In the genomic region with DNA sequence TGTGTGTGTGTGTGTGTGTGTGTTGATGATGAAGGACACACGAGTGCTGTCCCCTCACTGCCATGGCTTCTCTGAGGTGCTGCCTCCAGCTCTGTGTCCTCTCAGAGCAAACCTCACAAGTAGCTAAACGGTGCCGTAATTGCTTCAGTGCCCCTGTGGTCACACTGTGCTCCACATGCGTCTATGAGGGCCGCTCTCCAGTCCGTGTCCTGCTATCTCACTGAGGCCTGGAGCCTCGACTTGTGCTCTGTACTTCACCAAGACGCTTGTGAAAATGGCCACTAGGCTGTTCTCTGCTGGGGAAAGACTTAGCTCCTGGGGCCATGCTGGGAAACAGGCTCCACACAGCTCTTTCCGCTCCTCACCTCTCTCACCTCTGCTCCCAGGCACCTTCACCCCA, we compare ENCODE assay signal across 18 cellular contexts.
DNase-seq lines count a peak whose midpoint lies in the region; ATAC-seq, FAIRE-seq and TF ChIP-seq lines count a peak whose summit lies in the region.
"Had no signal": no experiment of that assay in that cellular context is flagged by ENCODE, and none has a peak within 500 bp of the region (broad histone marks: within the 10 kb centered on the region; RNA-seq: fewer than 3 reads in every experiment).

No MANE protein-coding gene starts in this region.

- H3K36me3 ChIP-seq in H1 (ENCODE audit: control insufficient read depth in 2 of 4, insufficient read depth in 4 of 4, low read length in 3 of 4), result no peaks in the 10 kb centered on the region
- no peaks in the 10 kb centered on the region for H3K36me3 ChIP-seq in neural progenitor cell
- H3K36me3 ChIP-seq in transverse colon, result no peaks in the 10 kb centered on the region
- H3K36me3 ChIP-seq in tibial artery, result no peaks in the 10 kb centered on the region

- no peak overlapping the region for H2BK15ac ChIP-seq in H1 (ENCODE audit: low read length)

- no peak overlapping the region for H4K5ac ChIP-seq in H1 (ENCODE audit: insufficient read length, low read depth, low read length)

- in situ Hi-C loops in transverse colon (cut with MboI; ENCODE audit: low pct_ligation_motif_present in 1 of 4, low pct_unique_long_range_greater_than_20kb in 1 of 4, low sequenced_read_pairs in 3 of 4), result loop anchor here in 2 of 4 donors (25.0 kb wide), 3 partner anchors 424 to 824 kb away; no protein-coding TSS in a partner anchor

- no peak overlapping the region for H2BK120ac ChIP-seq in H1 (replicated peaks; ENCODE audit: low read depth, low read length)

- H3K79me2 ChIP-seq in H1 (ENCODE audit: control insufficient read depth in 1 of 2, insufficient read depth in 2 of 2, low read length in 2 of 2), result no peaks in the 10 kb centered on the region
- H3K79me2 ChIP-seq in neural progenitor cell (ENCODE audit: low read depth), result no peaks in the 10 kb centered on the region

- no peak overlapping the region for H3K4me2 ChIP-seq in H1 (ENCODE audit: insufficient read depth in 1 of 2, low read depth in 2 of 2, low read length in 2 of 2)
- H3K4me2 ChIP-seq in neural progenitor cell, result no peak overlapping the region

- TF ChIP-seq EP300 in H1 (IDR thresholded peaks at IDR 0.05; ENCODE audit: borderline replicate concordance in 1 of 2, low read depth in 2 of 2, low read length in 2 of 2) (no peak), transverse colon (IDR thresholded peaks at IDR 0.05; ENCODE audit: low read depth) (no peak)

- H4K20me1 ChIP-seq in H1 (replicated peaks in 1 of 2; ENCODE audit: control insufficient read depth in 1 of 2, insufficient read depth in 2 of 2, low read length in 2 of 2) (no peaks in the 10 kb centered on the region), neural progenitor cell (ENCODE audit: low read depth) (no peaks in the 10 kb centered on the region)

- no peak overlapping the region for H2AK5ac ChIP-seq in H1 (ENCODE audit: low read depth, low read length)

- no peak overlapping the region for H3K23ac ChIP-seq in H1 (ENCODE audit: insufficient read length)

- peaks cover 0 to 5% (median 4%) of the 10 kb centered on the region in 4 experiments; a peak in 5 of 7 replicates for H3K4me1 ChIP-seq in H1 (replicated peaks in 1 of 4; ENCODE audit: control insufficient read depth in 3 of 4, insufficient read depth in 4 of 4, low read length in 3 of 4)
- H3K4me1 ChIP-seq in neural progenitor cell, result peaks cover 4% of the 10 kb centered on the region
- H3K4me1 ChIP-seq in transverse colon, result peaks cover 9 to 54% (median 33%) of the 10 kb centered on the region in 4 donors
- peaks cover 0 to 14% (median 11%) of the 10 kb centered on the region in 4 donors for H3K4me1 ChIP-seq in tibial artery

- peak overlapping the region; percentile 62; the same call in 1 of the 2 replicates for H2BK12ac ChIP-seq in H1 (ENCODE audit: low read depth, low read length)

- no peak overlapping the region for H3K4me3 Mint-ChIP-seq in activated B cell treated with CpG ODN at 0.5 μM for 24 hours
- H3K4me3 Mint-ChIP-seq in neural progenitor cell, result no peak overlapping the region

- no peak overlapping the region for H3K18ac ChIP-seq in H1 (ENCODE audit: extremely low read depth, low read length)

- POLR2A ChIA-PET in activated B cell treated with CpG ODN at 0.5 μM for 24 hours (lab: Charles Lee), result interaction anchor here (0.7 to 0.8 kb wide), 3 partner anchors 10 to 211 kb away, joined by 3 to 6 read pairs (median 3); no protein-coding TSS in a partner anchor
- POLR2A ChIA-PET in H1 (lab: Charles Lee; ENCODE audit: partially characterized antibody), result interaction anchor here (0.6 to 1.0 kb wide), 3 partner anchors 12 to 723 kb away, joined by 3 to 4 read pairs (median 3); no protein-coding TSS in a partner anchor

- H3K27ac Mint-ChIP-seq in activated B cell treated with CpG ODN at 0.5 μM for 24 hours (peak overlapping the region; percentile 44), neural progenitor cell (peak overlapping the region; percentile 72)

- TF ChIP-seq CTCF in activated B cell treated with CpG ODN at 0.5 μM for 24 hours (IDR thresholded peaks at IDR 0.05) (no peak), H1 (IDR thresholded peaks at IDR 0.05; ENCODE audit: control extremely low read depth in 1 of 3, insufficient read depth in 1 of 3, low read depth in 1 of 3, low read length in 3 of 3) (no peak), neural progenitor cell (IDR thresholded peaks at IDR 0.05) (no peak), transverse colon (IDR thresholded peaks at IDR 0.05) (no peak), tibial artery (IDR thresholded peaks at IDR 0.05) (no peak)

- no peak for TF ChIP-seq RAD21 in H1 (IDR thresholded peaks at IDR 0.05 in 1 of 2, conservative IDR thresholded peaks at IDR 0.05 in 1 of 2; ENCODE audit: low read depth in 2 of 2, low read length in 2 of 2)

- no peak overlapping the region for H3K9ac ChIP-seq in H1 (replicated peaks in 1 of 4; ENCODE audit: extremely low read depth in 1 of 4, low read depth in 3 of 4, low read length in 3 of 4)
- no peak overlapping the region for H3K9ac ChIP-seq in neural progenitor cell

- no peak overlapping the region for H2BK20ac ChIP-seq in H1 (ENCODE audit: low read length)

- no peak overlapping the region for H2BK5ac ChIP-seq in H1 (ENCODE audit: low read depth, low read length)

- H2AFZ ChIP-seq in H1 (ENCODE audit: low read length), result 0 out of 2 replicates have a peak overlapping the region, but pooled peaks have one; percentile 73
- H2AFZ ChIP-seq in neural progenitor cell (replicated peaks), result no peak overlapping the region

- peak overlapping the region; percentile 44 for H4K91ac ChIP-seq in H1 (replicated peaks; ENCODE audit: insufficient read length, low read length)

- FAIRE-seq in H1 (lab: Jason Lieb, UNC), result no peak
- FAIRE-seq: GM12892, HTR-8/SVneo had no signal

- no peak overlapping the region for H3K4ac ChIP-seq in H1 (replicated peaks; ENCODE audit: insufficient read length, low read depth, low read length)

- ATAC-seq in activated B cell treated with CpG ODN at 0.5 μM for 24 hours (ENCODE audit: low read depth), result no peak

- H3K9me3 Mint-ChIP-seq in activated B cell treated with CpG ODN at 0.5 μM for 24 hours (no peaks in the 10 kb centered on the region), neural progenitor cell (no peaks in the 10 kb centered on the region)

- no peaks in the 10 kb centered on the region for H3K9me3 ChIP-seq in H1 (ENCODE audit: insufficient read depth in 2 of 2, low read depth in 1 of 2, low read length in 1 of 2)
- H3K9me3 ChIP-seq in neural progenitor cell (ENCODE audit: low read depth), result no peaks in the 10 kb centered on the region
- H3K9me3 ChIP-seq in transverse colon, result no peaks in the 10 kb centered on the region
- no peaks in the 10 kb centered on the region for H3K9me3 ChIP-seq in tibial artery

- H3K27me3 Mint-ChIP-seq in activated B cell treated with CpG ODN at 0.5 μM for 24 hours (no peaks in the 10 kb centered on the region), neural progenitor cell (ENCODE audit: insufficient read depth, low read depth) (peaks cover 2% of the 10 kb centered on the region)

- H3K14ac ChIP-seq in H1 (ENCODE audit: insufficient read length), result no peak overlapping the region

- H3K4me1 Mint-ChIP-seq in activated B cell treated with CpG ODN at 0.5 μM for 24 hours (peaks cover 48% of the 10 kb centered on the region), neural progenitor cell (peaks cover 8% of the 10 kb centered on the region)

- TF ChIP-seq POLR2A in H1 (IDR thresholded peaks at IDR 0.05; ENCODE audit: control extremely low read depth in 1 of 2, low read depth in 2 of 2, low read length in 2 of 2) (no peak), transverse colon (IDR thresholded peaks at IDR 0.05) (no peak)

- no peaks in the 10 kb centered on the region for H3K79me1 ChIP-seq in H1 (ENCODE audit: low read depth, low read length)

- peaks cover 2% of the 10 kb centered on the region; the same call in 1 of the 2 replicates for H3K23me2 ChIP-seq in H1 (ENCODE audit: low read depth, low read length)

- no peak overlapping the region for H3K56ac ChIP-seq in H1 (replicated peaks; ENCODE audit: insufficient read length, low read depth, low read length)

- H3F3A ChIP-seq in neural progenitor cell (ENCODE audit: low read depth), result peaks cover 6% of the 10 kb centered on the region

- intact Hi-C loops in activated B cell treated with CpG ODN at 0.5 μM for 24 hours (cut with micrococcal nuclease) (no loop called here), transverse colon (cut with DNase I; ENCODE audit: low total_unique reads) (loop anchor here (5.0 kb wide), 1 partner anchor 159 kb away; no protein-coding TSS in a partner anchor), tibial artery (cut with DNase I; ENCODE audit: low total_unique reads) (no loop called here)

- DNase-seq in activated B cell treated with CpG ODN at 0.5 μM for 24 hours (no peak), H1 (ENCODE audit: low read depth in 1 of 2, low spot score in 2 of 2) (no peak), neural progenitor cell (ENCODE audit: low spot score) (no peak), transverse colon (no peak), pons (ENCODE audit: low spot score) (no peak), tibial artery (no peak)
- DNase-seq in stimulated activated CD4-positive, alpha-beta T cell treated with anti-CD3 and anti-CD28 coated beads, Interleukin-2, amount 100 ng/mL, for 48 hours, result no peak
- DNase-seq: ACHN, DMS79, H7, IMR-90, NCI-H1105, NCI-H2081 treated with DMSO at 0.1 percent for 48 hours, SHP77 had no signal

- WGBS in H1 (ENCODE audit: extremely low coverage in 1 of 2, insufficient coverage in 1 of 2, insufficient read length in 1 of 2, insufficient replicate concordance in 2 of 2, low coverage in 1 of 2, low lambda C conversion rate in 2 of 2, missing lambda C conversion rate in 1 of 2), 2 experiments, result 93% methylated on average over 8 of the region's 9 CpGs; no CpG with 5 or more reads in 1 of the 2 experiments
- 88 to 92% methylated on average over 1 to 9 of the region's 9 CpGs for WGBS in transverse colon (ENCODE audit: low coverage in 1 of 2), 2 donors

- CTCF ChIA-PET in activated B cell treated with CpG ODN at 0.5 μM for 24 hours (lab: Charles Lee) (interaction anchor here (1.7 kb wide), 1 partner anchor 164 kb away, joined by 5 read pairs; no protein-coding TSS in a partner anchor), H1 (lab: Charles Lee; ENCODE audit: partially characterized antibody) (interaction anchor here (0.6 to 3.0 kb wide), 8 partner anchors 12 to 324 kb away, joined by 3 to 15 read pairs (median 4); no protein-coding TSS in a partner anchor)

- no peak overlapping the region for H3K27ac ChIP-seq in H1 (ENCODE audit: low read depth, low read length)
- H3K27ac ChIP-seq in neural progenitor cell, result no peak overlapping the region
- peak overlapping the region; percentile 74 to 84 (median 80) for H3K27ac ChIP-seq in transverse colon
- no peak overlapping the region for H3K27ac ChIP-seq in tibial artery
- H3K27ac ChIP-seq: C4-2B, SK-N-MC had no signal

- H3K4me3 ChIP-seq in H1 (ENCODE audit: extremely low read depth in 1 of 4, insufficient read depth in 2 of 4, low read depth in 3 of 4, low read length in 4 of 4) (no peak overlapping the region), neural progenitor cell (no peak overlapping the region), transverse colon (no peak overlapping the region), tibial artery (no peak overlapping the region)
- H3K4me3 ChIP-seq: SK-N-MC had no signal

- H3K27me3 ChIP-seq in H1 (replicated peaks in 1 of 4; ENCODE audit: control insufficient read depth in 3 of 4, extremely low read depth in 1 of 4, insufficient read depth in 3 of 4, low read length in 3 of 4) (no peaks in the 10 kb centered on the region), neural progenitor cell (no peaks in the 10 kb centered on the region), transverse colon (no peaks in the 10 kb centered on the region), tibial artery (no peaks in the 10 kb centered on the region)

- peak overlapping the region; percentile 75; the same call in 1 of the 2 replicates for H4K8ac ChIP-seq in H1 (ENCODE audit: extremely low read depth, insufficient read depth, low read length)

- H3K36me3 Mint-ChIP-seq in activated B cell treated with CpG ODN at 0.5 μM for 24 hours (ENCODE audit: low read depth) (peaks cover 46% of the 10 kb centered on the region), neural progenitor cell (no peaks in the 10 kb centered on the region)

Comparison
In these comparisons a context has a peak if more than half of its experiments do, and no peak if none do; other contexts are left out.
1. H3K27ac ChIP-seq: peak in transverse colon (4 of 4); none in H1 (single experiment), neural progenitor cell (single experiment) and tibial artery (0 of 2).